In genomic region chr11:35943294-35943693, GRCh38 we compare ENCODE assay signal across 8 cellular contexts. TPM values are rescaled to one million over a fixed set of nuclear protein-coding genes. Genes with fewer than 3 reads are reported as not detected.
DNase-seq lines count a peak whose midpoint lies in the region; ATAC-seq, FAIRE-seq and TF ChIP-seq lines count a peak whose summit lies in the region.

No MANE protein-coding gene starts in this region.

- in situ Hi-C loops in G401 (cut with HindIII; ENCODE audit: low sequenced_read_pairs) = no loop called here

- H3K4me1 ChIP-seq in SJSA1 (replicated peaks) = peaks cover 13% of the 10 kb centered on the region

- ATAC-seq in sciatic nerve (peak; percentile 4), GM19452 (IDR thresholded peaks at IDR 0.05; ENCODE audit: unreplicated experiment) (no peak), HG02981 (IDR thresholded peaks at IDR 0.05; ENCODE audit: unreplicated experiment) (no peak)

- peak; percentile 14 for FAIRE-seq in GM12892 (lab: Jason Lieb, UNC)
- no peak for FAIRE-seq in HTR-8/SVneo (lab: Jason Lieb, UNC)

- no peak for TF ChIP-seq POLR2A in GM12892 (IDR thresholded peaks at IDR 0.05; ENCODE audit: low read depth, low read length)

- intact Hi-C loops in sciatic nerve (cut with DNase I) = no loop called here

- no peaks in the 10 kb centered on the region for H3K27me3 ChIP-seq in SJSA1 (replicated peaks)

- H3K4me3 ChIP-seq in SJSA1 = peak overlapping the region; percentile 57
- peak overlapping the region; percentile 52 for H3K4me3 ChIP-seq in fibroblast of mammary gland (ENCODE audit: control insufficient read depth, low read depth, low read length)

- DNase-seq in GM12892 (ENCODE audit: insufficient read length) (no peak), SJSA1 (ENCODE audit: low read depth in 1 of 2, low spot score in 2 of 2) (no peak), fibroblast of mammary gland (ENCODE audit: low read depth) (peak; percentile 18), sciatic nerve (ENCODE audit: low spot score) (no peak), HTR-8/SVneo (ENCODE audit: insufficient read length, low spot score) (no peak), G401 (ENCODE audit: low spot score) (no peak)

- no peaks in the 10 kb centered on the region for H3K36me3 ChIP-seq in SJSA1

- TF ChIP-seq CTCF in fibroblast of mammary gland (conservative IDR thresholded peaks at IDR 0.05; ENCODE audit: control insufficient read depth, insufficient read depth, low read depth, low read length) = no peak

- H3K27ac ChIP-seq in SJSA1 = no peak overlapping the region

- H3K9me3 ChIP-seq in SJSA1 (replicated peaks) = no peaks in the 10 kb centered on the region

RNA-seq across cellular contexts. Expression of gene LDLRAD3, which starts 0.6 kb away (rescaled TPM):
- 1.00 TPM for polyA plus RNA-seq in GM12892 (2012; ENCODE audit: missing spikeins)
- 4.1 and 5.8 TPM in 2 replicates for total RNA-seq in SJSA1 (2014; rRNA removed; shearing (Covaris generic))
- total RNA-seq in sciatic nerve = 47.5 TPM
- 4.5 and 13.0 TPM in 2 replicates for total RNA-seq in G401 (2014; rRNA removed; shearing (Covaris generic))
